Comparison of ENCODE assay signal across 22 cellular contexts in the genomic region with DNA sequence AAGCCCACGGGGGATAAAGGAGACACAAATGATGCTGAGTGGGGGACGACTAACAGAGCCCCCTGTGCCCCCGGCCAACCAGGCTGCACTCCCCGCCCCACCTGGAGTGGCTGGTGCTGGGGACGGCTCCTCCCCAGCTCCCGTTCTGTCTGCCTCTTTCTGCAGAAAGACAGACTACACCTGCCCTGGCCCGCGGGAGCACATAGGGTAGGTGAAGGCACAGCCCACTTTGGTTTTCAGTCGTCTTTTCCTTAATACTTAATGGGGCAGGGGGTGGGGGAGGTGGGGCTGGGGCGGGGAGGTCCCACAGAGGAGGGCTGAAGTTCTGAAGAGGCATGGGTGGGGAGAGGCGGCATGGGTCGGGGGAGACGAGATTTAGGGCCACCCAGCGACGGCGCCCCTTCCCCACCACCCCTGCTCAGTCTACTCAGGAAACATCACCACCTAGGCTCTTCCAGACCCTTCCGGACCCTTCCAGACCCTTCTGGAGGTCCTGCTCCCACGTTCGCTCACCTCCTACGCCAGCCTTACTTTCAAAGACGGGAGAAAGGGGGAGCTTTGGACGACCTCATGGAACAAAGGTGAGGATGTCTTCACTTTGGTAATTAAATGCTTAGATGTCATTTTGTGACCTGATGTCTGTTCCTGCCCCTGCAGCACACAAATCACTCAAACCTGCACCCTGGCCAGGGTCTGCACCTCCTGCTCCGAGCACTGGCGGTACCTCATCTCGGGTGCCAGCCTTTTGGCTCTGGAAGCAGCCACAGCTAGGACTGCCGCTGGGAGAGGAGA. TPM values are rescaled to one million over a fixed set of nuclear protein-coding genes. Genes with fewer than 3 reads are reported as not detected.
A peak's percentile ranks its signal among the peaks of the same experiment; 100 is the strongest.
DNase-seq lines count a peak whose midpoint lies in the region; ATAC-seq, FAIRE-seq and TF ChIP-seq lines count a peak whose summit lies in the region.
"Had no signal": no experiment of that assay in that cellular context is flagged by ENCODE, and none has a peak within 500 bp of the region (broad histone marks: within the 10 kb centered on the region; RNA-seq: fewer than 3 reads in every experiment).

No MANE protein-coding gene starts in this region.

- 85 to 92% methylated on average over 26 of the region's 26 CpGs for WGBS in heart right ventricle, 2 donors
- 3% methylated on average over 21 of the region's 26 CpGs for WGBS in K562 (ENCODE audit: insufficient coverage, low coverage, missing lambda C conversion rate)

- H3K9me3 ChIP-seq in heart right ventricle (no peaks in the 10 kb centered on the region), K562 (replicated peaks; ENCODE audit: control insufficient read depth, insufficient read depth, low read depth, low read length) (no peaks in the 10 kb centered on the region)
- H3K9me3 ChIP-seq: A549, BE2C, HAP-1 had no signal

- peaks cover 15% of the 10 kb centered on the region for H4K20me1 ChIP-seq in K562 (replicated peaks; ENCODE audit: control insufficient read depth, insufficient read depth, low read length)

- no peak for FAIRE-seq in K562 (lab: Jason Lieb, UNC)
- FAIRE-seq: A549, D721Med, G401.6, GM12891 had no signal

- peak; percentile 22 for DNase-seq in left ventricle myocardium superior
- DNase-seq in heart right ventricle, result no peak
- no peak for DNase-seq in K562 (ENCODE audit: extremely low read depth in 1 of 4, low spot score in 3 of 4)
- DNase-seq in posterior vena cava (ENCODE audit: low spot score), result peak; percentile 58
- DNase-seq in NCI-H2171 treated with DMSO at 0.1 percent for 48 hours (lab: John Stamatoyannopoulos, UW), result no peak
- no peak for DNase-seq in kidney glomerular epithelial cell (lab: John Stamatoyannopoulos, UW)
- DNase-seq: BE2C; CD8-positive, alpha-beta T cell; COR-L47; DMS153; DMS79 treated with DMSO at 0.1 percent for 48 hours; EL; GOT3 had no signal

- CTCF ChIA-PET in K562 (lab: Yijun Ruan, JAX; ENCODE audit: low intra/inter-chr PET ratio), result no interaction called here

- intact Hi-C loops in left ventricle myocardium superior (cut with micrococcal nuclease), result no loop called here
- intact Hi-C loops in heart right ventricle (cut with DNase I), result no loop called here
- intact Hi-C loops in K562 (cut with micrococcal nuclease), result no loop called here
- intact Hi-C loops in posterior vena cava (cut with DNase I), result no loop called here

- no peak for TF ChIP-seq RAD21 in K562 (CRISPR knock-in tag; conservative IDR thresholded peaks at IDR 0.05 in 1 of 2, IDR thresholded peaks at IDR 0.05 in 1 of 2)

- H3K36me3 ChIP-seq in heart right ventricle (no peaks in the 10 kb centered on the region), K562 (ENCODE audit: control insufficient read depth, insufficient read depth, low read length) (no peaks in the 10 kb centered on the region)
- H3K36me3 ChIP-seq: BE2C, HAP-1 had no signal

- ATAC-seq in left ventricle myocardium superior (no peak), heart right ventricle (no peak), K562 (no peak), GM18909 (IDR thresholded peaks at IDR 0.05; ENCODE audit: poor library complexity, unreplicated experiment) (no peak)
- ATAC-seq: A549; CD8-positive, alpha-beta T cell had no signal

- POLR2A ChIA-PET in K562 (lab: Yijun Ruan, JAX), result no interaction called here

- no peak overlapping the region for H3K4me3 ChIP-seq in heart right ventricle
- H3K4me3 ChIP-seq in K562, result no peak overlapping the region
- H3K4me3 ChIP-seq: A549, HAP-1 had no signal

- H3K4me2 ChIP-seq in K562 (ENCODE audit: insufficient read depth, low read length), result no peak overlapping the region
- H3K4me2 ChIP-seq: A549 had no signal

- H3K79me2 ChIP-seq in K562 (ENCODE audit: control insufficient read depth, insufficient read depth, low read length), result no peaks in the 10 kb centered on the region

- H2AFZ ChIP-seq in K562 (ENCODE audit: low read depth, low read length), result no peak overlapping the region

- H3K4me1 ChIP-seq in heart right ventricle (peaks cover 0 to 19% (median 6%) of the 10 kb centered on the region in 9 donors), K562 (replicated peaks in 1 of 2; ENCODE audit: control insufficient read depth in 2 of 2, insufficient read depth in 2 of 2, low read length in 2 of 2) (peaks cover 0 to 16% of the 10 kb centered on the region in 2 experiments; a peak in 1 of 5 replicates)
- H3K4me1 ChIP-seq: A549, BE2C, HAP-1 had no signal

- TF ChIP-seq CTCF in heart right ventricle (IDR thresholded peaks at IDR 0.05) (no peak), K562 (IDR thresholded peaks at IDR 0.05 in 2 of 3, conservative IDR thresholded peaks at IDR 0.05 in 1 of 3; ENCODE audit: insufficient read depth in 2 of 3, low read depth in 1 of 3, low read length in 3 of 3) (no peak)

- no peaks in the 10 kb centered on the region for H3K9me1 ChIP-seq in K562 (ENCODE audit: control insufficient read depth, insufficient read depth, low read length)

- TF ChIP-seq POLR2A in K562 (conservative IDR thresholded peaks at IDR 0.05), result no peak

- BruUV-seq in K562 (replicated peaks; lab: Mats Ljungman, UMichigan), result no TSS peak

- H3K27me3 ChIP-seq in heart right ventricle (peaks cover 10 to 50% (median 32%) of the 10 kb centered on the region in 7 donors), K562 (ENCODE audit: control insufficient read depth in 2 of 2, insufficient read depth in 2 of 2, low read length in 2 of 2) (peaks cover 68 to 87% of the 10 kb centered on the region in 2 experiments)
- H3K27me3 ChIP-seq: BE2C had no signal

- TF ChIP-seq EP300 in K562 (IDR thresholded peaks at IDR 0.05; ENCODE audit: low read length), result no peak

- in situ Hi-C loops in K562 (cut with MboI), result no loop called here

- no peak overlapping the region for H3K9ac ChIP-seq in K562 (ENCODE audit: insufficient read depth in 1 of 2, low read depth in 2 of 2, low read length in 2 of 2)

- H3K27ac ChIP-seq in heart right ventricle (no peak overlapping the region), K562 (ENCODE audit: extremely low read depth, low read depth, low read length) (no peak overlapping the region)
- H3K27ac ChIP-seq: A549, C4-2B, HL-60 had no signal

TF ChIP-seq in K562, 482 proteins besides CTCF, POLR2A, EP300 and RAD21 (continues in another document):
- no peak for TF ChIP-seq YY1 (IDR thresholded peaks at IDR 0.05; ENCODE audit: borderline replicate concordance in 1 of 3, control insufficient read depth in 1 of 3, extremely low read depth in 1 of 3, insufficient read depth in 3 of 3, insufficient read length in 1 of 3, insufficient replicate concordance in 2 of 3, low read depth in 1 of 3, low read length in 2 of 3)
- TF ChIP-seq, protein P1, sequence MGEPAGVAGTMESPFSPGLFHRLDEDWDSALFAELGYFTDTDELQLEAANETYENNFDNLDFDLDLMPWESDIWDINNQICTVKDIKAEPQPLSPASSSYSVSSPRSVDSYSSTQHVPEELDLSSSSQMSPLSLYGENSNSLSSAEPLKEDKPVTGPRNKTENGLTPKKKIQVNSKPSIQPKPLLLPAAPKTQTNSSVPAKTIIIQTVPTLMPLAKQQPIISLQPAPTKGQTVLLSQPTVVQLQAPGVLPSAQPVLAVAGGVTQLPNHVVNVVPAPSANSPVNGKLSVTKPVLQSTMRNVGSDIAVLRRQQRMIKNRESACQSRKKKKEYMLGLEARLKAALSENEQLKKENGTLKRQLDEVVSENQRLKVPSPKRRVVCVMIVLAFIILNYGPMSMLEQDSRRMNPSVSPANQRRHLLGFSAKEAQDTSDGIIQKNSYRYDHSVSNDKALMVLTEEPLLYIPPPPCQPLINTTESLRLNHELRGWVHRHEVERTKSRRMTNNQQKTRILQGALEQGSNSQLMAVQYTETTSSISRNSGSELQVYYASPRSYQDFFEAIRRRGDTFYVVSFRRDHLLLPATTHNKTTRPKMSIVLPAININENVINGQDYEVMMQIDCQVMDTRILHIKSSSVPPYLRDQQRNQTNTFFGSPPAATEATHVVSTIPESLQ (CRISPR knock-in tag; IDR thresholded peaks at IDR 0.05), result no peak
- TF ChIP-seq EZH2 (IDR thresholded peaks at IDR 0.05; ENCODE audit: borderline replicate concordance, low read depth, low read length), result 0 out of 2 replicates have a peak, but pooled peaks have one; percentile 62
- TF ChIP-seq, protein P2, sequence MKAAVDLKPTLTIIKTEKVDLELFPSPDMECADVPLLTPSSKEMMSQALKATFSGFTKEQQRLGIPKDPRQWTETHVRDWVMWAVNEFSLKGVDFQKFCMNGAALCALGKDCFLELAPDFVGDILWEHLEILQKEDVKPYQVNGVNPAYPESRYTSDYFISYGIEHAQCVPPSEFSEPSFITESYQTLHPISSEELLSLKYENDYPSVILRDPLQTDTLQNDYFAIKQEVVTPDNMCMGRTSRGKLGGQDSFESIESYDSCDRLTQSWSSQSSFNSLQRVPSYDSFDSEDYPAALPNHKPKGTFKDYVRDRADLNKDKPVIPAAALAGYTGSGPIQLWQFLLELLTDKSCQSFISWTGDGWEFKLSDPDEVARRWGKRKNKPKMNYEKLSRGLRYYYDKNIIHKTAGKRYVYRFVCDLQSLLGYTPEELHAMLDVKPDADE (conservative IDR thresholded peaks at IDR 0.05; ENCODE audit: control insufficient read depth, low read depth, low read length), result no peak

RNA-seq across cellular contexts. Expression of a gene that starts 21.2 kb away (rescaled TPM):
- total RNA-seq in left ventricle myocardium superior (0.45 TPM), heart right ventricle (1 to 10 TPM in 1 of 10 donors, under 1 TPM in 5, not detected in 4; 0.15 to 1.3 (median 0.24) TPM), K562 (2014; rRNA removed) (0.16 TPM in 1 of 2 replicates, not detected in the other), K562 (2014; rRNA removed; fragmentation: Illumina TruSeq; extraction: Trizol) (not detected in 2 replicates), K562 (2015; rRNA removed; fragmentation: Illumina TruSeq; extraction: Trizol) (0.04 TPM in 1 of 2 replicates, not detected in the other), K562 (2021) (not detected in 2 replicates), posterior vena cava (under 1 TPM in 1 of 2 donors, not detected in 1; 0.14 TPM)
- polyA plus RNA-seq in heart right ventricle (under 1 TPM; 0.12 to 0.22 TPM), K562 (2011; rRNA removed) (0.01 TPM in 1 of 2 replicates, not detected in the other), K562 (2014; fragmentation: Illumina TruSeq; extraction: Trizol) (not detected in 2 replicates), K562 (2014; fragmentation: Nextera tagmentation; extraction: Ambion mirVana) (under 1 TPM in 1 of 2 experiments, not detected in 1; 0.01 TPM), K562 (2014; rRNA removed) (not detected in 2 replicates)
- total RNA-seq in K562 (2011; cell fraction: chromatin; rRNA removed; ENCODE audit: low replicate concordance), result not detected in 2 replicates
- total RNA-seq in K562 (2011; cell fraction: nucleolus; rRNA removed), result not detected in 2 replicates
- total RNA-seq in K562 (2011; cell fraction: nucleoplasm; rRNA removed), result not detected in 2 replicates
- 0.01 TPM in 2 replicates for polyA plus RNA-seq in K562 (2011; cell fraction: cytosol; rRNA removed)
- 0.04 TPM in 1 of 2 replicates, not detected in the other for polyA plus RNA-seq in K562 (2011; cell fraction: nucleus; rRNA removed)
- polyA plus RNA-seq in K562 (2012), result 0.04 and 0.18 TPM in 2 replicates
- not detected in 2 replicates for polyA minus RNA-seq in K562 (2011; rRNA and poly(A)+ RNA removed)
- polyA minus RNA-seq in K562 (2011; cell fraction: cytosol; rRNA and poly(A)+ RNA removed), result not detected in 2 replicates
- not detected in 2 replicates for polyA minus RNA-seq in K562 (2011; cell fraction: nucleus; rRNA and poly(A)+ RNA removed)
- total RNA-seq: CD8-positive, alpha-beta T cell had no signal
- polyA plus RNA-seq: A549, AG04450 had no signal

Comparison
In these comparisons a context has a peak if more than half of its experiments do, and no peak if none do; other contexts are left out.
1. DNase-seq: peak in left ventricle myocardium superior (single experiment) and posterior vena cava (single experiment); none in heart right ventricle (0 of 2), K562 (0 of 4), NCI-H2171 treated with DMSO at 0.1 percent for 48 hours (single experiment) and kidney glomerular epithelial cell (single experiment).